1 cellular context compared by ENCODE assay signal in genomic region chr7:121042899-121043298, GRCh38.
TF ChIP-seq lines count a peak whose summit lies in the region.

No MANE protein-coding gene starts in this region.

TF ChIP-seq in K562, 482 proteins besides CTCF, POLR2A, EP300 and RAD21 (continued from another document and continues in another):
- TF ChIP-seq REST (CRISPR knock-in tag; IDR thresholded peaks at IDR 0.05; ENCODE audit: low read depth): 0 out of 2 replicates have a peak, but pooled peaks have one; percentile 31
- TF ChIP-seq, protein P1, sequence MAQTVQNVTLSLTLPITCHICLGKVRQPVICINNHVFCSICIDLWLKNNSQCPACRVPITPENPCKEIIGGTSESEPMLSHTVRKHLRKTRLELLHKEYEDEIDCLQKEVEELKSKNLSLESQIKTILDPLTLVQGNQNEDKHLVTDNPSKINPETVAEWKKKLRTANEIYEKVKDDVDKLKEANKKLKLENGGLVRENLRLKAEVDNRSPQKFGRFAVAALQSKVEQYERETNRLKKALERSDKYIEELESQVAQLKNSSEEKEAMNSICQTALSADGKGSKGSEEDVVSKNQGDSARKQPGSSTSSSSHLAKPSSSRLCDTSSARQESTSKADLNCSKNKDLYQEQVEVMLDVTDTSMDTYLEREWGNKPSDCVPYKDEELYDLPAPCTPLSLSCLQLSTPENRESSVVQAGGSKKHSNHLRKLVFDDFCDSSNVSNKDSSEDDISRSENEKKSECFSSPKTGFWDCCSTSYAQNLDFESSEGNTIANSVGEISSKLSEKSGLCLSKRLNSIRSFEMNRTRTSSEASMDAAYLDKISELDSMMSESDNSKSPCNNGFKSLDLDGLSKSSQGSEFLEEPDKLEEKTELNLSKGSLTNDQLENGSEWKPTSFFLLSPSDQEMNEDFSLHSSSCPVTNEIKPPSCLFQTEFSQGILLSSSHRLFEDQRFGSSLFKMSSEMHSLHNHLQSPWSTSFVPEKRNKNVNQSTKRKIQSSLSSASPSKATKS (CRISPR knock-in tag; IDR thresholded peaks at IDR 0.05): 0 out of 2 replicates have a peak, but pooled peaks have one; percentile 23
- TF ChIP-seq PPARD (CRISPR knock-in tag; IDR thresholded peaks at IDR 0.05): no peak
- no peak for TF ChIP-seq RBM17 (IDR thresholded peaks at IDR 0.05; ENCODE audit: borderline replicate concordance, low read depth, low read length)
- TF ChIP-seq, protein P2, sequence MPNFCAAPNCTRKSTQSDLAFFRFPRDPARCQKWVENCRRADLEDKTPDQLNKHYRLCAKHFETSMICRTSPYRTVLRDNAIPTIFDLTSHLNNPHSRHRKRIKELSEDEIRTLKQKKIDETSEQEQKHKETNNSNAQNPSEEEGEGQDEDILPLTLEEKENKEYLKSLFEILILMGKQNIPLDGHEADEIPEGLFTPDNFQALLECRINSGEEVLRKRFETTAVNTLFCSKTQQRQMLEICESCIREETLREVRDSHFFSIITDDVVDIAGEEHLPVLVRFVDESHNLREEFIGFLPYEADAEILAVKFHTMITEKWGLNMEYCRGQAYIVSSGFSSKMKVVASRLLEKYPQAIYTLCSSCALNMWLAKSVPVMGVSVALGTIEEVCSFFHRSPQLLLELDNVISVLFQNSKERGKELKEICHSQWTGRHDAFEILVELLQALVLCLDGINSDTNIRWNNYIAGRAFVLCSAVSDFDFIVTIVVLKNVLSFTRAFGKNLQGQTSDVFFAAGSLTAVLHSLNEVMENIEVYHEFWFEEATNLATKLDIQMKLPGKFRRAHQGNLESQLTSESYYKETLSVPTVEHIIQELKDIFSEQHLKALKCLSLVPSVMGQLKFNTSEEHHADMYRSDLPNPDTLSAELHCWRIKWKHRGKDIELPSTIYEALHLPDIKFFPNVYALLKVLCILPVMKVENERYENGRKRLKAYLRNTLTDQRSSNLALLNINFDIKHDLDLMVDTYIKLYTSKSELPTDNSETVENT (CRISPR knock-in tag; IDR thresholded peaks at IDR 0.05): no peak
- peak; percentile 83; the same call in 1 of the 2 replicates for TF ChIP-seq ELF4 (CRISPR knock-in tag; IDR thresholded peaks at IDR 0.05)
- TF ChIP-seq ZNF184 (CRISPR knock-in tag; IDR thresholded peaks at IDR 0.05): no peak
- TF ChIP-seq PYGO2 (tag; IDR thresholded peaks at IDR 0.05): peak; percentile 48; the same call in 1 of the 2 replicates
- TF ChIP-seq, protein P3, sequence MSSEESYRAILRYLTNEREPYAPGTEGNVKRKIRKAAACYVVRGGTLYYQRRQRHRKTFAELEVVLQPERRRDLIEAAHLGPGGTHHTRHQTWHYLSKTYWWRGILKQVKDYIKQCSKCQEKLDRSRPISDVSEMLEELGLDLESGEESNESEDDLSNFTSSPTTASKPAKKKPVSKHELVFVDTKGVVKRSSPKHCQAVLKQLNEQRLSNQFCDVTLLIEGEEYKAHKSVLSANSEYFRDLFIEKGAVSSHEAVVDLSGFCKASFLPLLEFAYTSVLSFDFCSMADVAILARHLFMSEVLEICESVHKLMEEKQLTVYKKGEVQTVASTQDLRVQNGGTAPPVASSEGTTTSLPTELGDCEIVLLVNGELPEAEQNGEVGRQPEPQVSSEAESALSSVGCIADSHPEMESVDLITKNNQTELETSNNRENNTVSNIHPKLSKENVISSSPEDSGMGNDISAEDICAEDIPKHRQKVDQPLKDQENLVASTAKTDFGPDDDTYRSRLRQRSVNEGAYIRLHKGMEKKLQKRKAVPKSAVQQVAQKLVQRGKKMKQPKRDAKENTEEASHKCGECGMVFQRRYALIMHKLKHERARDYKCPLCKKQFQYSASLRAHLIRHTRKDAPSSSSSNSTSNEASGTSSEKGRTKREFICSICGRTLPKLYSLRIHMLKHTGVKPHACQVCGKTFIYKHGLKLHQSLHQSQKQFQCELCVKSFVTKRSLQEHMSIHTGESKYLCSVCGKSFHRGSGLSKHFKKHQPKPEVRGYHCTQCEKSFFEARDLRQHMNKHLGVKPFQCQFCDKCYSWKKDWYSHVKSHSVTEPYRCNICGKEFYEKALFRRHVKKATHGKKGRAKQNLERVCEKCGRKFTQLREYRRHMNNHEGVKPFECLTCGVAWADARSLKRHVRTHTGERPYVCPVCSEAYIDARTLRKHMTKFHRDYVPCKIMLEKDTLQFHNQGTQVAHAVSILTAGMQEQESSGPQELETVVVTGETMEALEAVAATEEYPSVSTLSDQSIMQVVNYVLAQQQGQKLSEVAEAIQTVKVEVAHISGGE (CRISPR knock-in tag; IDR thresholded peaks at IDR 0.05): peak in 1 of 3 experiments; percentile 47; a peak in 2 of 6 replicates
- peak; percentile 22; the same call in 1 of the 2 replicates for TF ChIP-seq ZFP1 (CRISPR knock-in tag; IDR thresholded peaks at IDR 0.05)
- TF ChIP-seq MTA3 (IDR thresholded peaks at IDR 0.05; ENCODE audit: borderline replicate concordance): peak; percentile 23; the same call in 1 of the 2 replicates
- peak; percentile 75 for TF ChIP-seq ZNF79 (CRISPR knock-in tag; IDR thresholded peaks at IDR 0.05; ENCODE audit: low read depth)
- peak; percentile 84 for TF ChIP-seq ERF (CRISPR knock-in tag; IDR thresholded peaks at IDR 0.05)
- TF ChIP-seq ZNF449 (CRISPR knock-in tag; IDR thresholded peaks at IDR 0.05): 0 out of 2 replicates have a peak, but pooled peaks have one; percentile 14
- TF ChIP-seq MAZ (CRISPR knock-in tag; conservative IDR thresholded peaks at IDR 0.05 in 1 of 2, IDR thresholded peaks at IDR 0.05 in 1 of 2): peak in 1 of 2 experiments; percentile 51; a peak in 2 of 4 replicates
- peak; percentile 67; the same call in 1 of the 2 replicates for TF ChIP-seq SMAD3 (CRISPR knock-in tag; conservative IDR thresholded peaks at IDR 0.05)
- TF ChIP-seq NR4A1 (CRISPR knock-in tag; IDR thresholded peaks at IDR 0.05): 0 out of 2 replicates have a peak, but pooled peaks have one; percentile 51
- TF ChIP-seq NR4A1 (tag; IDR thresholded peaks at IDR 0.05): peak; percentile 56; the same call in 1 of the 2 replicates
- TF ChIP-seq ZNF165 (CRISPR knock-in tag; IDR thresholded peaks at IDR 0.05; ENCODE audit: borderline replicate concordance): no peak
- peak; percentile 55; the same call in 1 of the 2 replicates for TF ChIP-seq EHMT2 (IDR thresholded peaks at IDR 0.05)
- peak; percentile 28; the same call in 1 of the 2 replicates for TF ChIP-seq ZFPM2 (CRISPR knock-in tag; IDR thresholded peaks at IDR 0.05)
- no peak for TF ChIP-seq HDGF (IDR thresholded peaks at IDR 0.05)
- TF ChIP-seq FOSL1 (tag; conservative IDR thresholded peaks at IDR 0.05): no peak
- no peak for TF ChIP-seq NFXL1 (CRISPR knock-in tag; IDR thresholded peaks at IDR 0.05)
- TF ChIP-seq MECOM (CRISPR knock-in tag; IDR thresholded peaks at IDR 0.05): no peak
- TF ChIP-seq HIVEP1 (CRISPR knock-in tag; IDR thresholded peaks at IDR 0.05): no peak
- no peak for TF ChIP-seq XRCC4 (IDR thresholded peaks at IDR 0.05; ENCODE audit: extremely low read depth, insufficient read depth, insufficient read length)
- no peak for TF ChIP-seq TBP (optimal IDR thresholded peaks at IDR 0.05; ENCODE audit: low read depth, low read length)
- peak; percentile 67; the same call in 1 of the 2 replicates for TF ChIP-seq ZNF311 (CRISPR knock-in tag; IDR thresholded peaks at IDR 0.05)
- TF ChIP-seq, protein P4, sequence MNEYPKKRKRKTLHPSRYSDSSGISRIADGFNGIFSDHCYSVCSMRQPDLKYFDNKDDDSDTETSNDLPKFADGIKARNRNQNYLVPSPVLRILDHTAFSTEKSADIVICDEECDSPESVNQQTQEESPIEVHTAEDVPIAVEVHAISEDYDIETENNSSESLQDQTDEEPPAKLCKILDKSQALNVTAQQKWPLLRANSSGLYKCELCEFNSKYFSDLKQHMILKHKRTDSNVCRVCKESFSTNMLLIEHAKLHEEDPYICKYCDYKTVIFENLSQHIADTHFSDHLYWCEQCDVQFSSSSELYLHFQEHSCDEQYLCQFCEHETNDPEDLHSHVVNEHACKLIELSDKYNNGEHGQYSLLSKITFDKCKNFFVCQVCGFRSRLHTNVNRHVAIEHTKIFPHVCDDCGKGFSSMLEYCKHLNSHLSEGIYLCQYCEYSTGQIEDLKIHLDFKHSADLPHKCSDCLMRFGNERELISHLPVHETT (CRISPR knock-in tag; conservative IDR thresholded peaks at IDR 0.05 in 1 of 2, IDR thresholded peaks at IDR 0.05 in 1 of 2): peak in 1 of 2 experiments; percentile 18; a peak in 1 of 4 replicates
- TF ChIP-seq KDM1A (IDR thresholded peaks at IDR 0.05): no peak
- TF ChIP-seq TAF15 (IDR thresholded peaks at IDR 0.05; ENCODE audit: low read depth, low read length): no peak
- TF ChIP-seq, protein P5, sequence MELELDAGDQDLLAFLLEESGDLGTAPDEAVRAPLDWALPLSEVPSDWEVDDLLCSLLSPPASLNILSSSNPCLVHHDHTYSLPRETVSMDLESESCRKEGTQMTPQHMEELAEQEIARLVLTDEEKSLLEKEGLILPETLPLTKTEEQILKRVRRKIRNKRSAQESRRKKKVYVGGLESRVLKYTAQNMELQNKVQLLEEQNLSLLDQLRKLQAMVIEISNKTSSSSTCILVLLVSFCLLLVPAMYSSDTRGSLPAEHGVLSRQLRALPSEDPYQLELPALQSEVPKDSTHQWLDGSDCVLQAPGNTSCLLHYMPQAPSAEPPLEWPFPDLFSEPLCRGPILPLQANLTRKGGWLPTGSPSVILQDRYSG (tag; conservative IDR thresholded peaks at IDR 0.05; ENCODE audit: low read depth): peak; percentile 74; the same call in 1 of the 2 replicates
- TF ChIP-seq DPF2 (IDR thresholded peaks at IDR 0.05): peak; percentile 14; the same call in 1 of the 2 replicates
- TF ChIP-seq, protein P6, sequence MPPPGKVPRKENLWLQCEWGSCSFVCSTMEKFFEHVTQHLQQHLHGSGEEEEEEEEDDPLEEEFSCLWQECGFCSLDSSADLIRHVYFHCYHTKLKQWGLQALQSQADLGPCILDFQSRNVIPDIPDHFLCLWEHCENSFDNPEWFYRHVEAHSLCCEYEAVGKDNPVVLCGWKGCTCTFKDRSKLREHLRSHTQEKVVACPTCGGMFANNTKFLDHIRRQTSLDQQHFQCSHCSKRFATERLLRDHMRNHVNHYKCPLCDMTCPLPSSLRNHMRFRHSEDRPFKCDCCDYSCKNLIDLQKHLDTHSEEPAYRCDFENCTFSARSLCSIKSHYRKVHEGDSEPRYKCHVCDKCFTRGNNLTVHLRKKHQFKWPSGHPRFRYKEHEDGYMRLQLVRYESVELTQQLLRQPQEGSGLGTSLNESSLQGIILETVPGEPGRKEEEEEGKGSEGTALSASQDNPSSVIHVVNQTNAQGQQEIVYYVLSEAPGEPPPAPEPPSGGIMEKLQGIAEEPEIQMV (tag; conservative IDR thresholded peaks at IDR 0.05; ENCODE audit: low read depth): 0 out of 2 replicates have a peak, but pooled peaks have one; percentile 6
- no peak for TF ChIP-seq NEUROD1 (IDR thresholded peaks at IDR 0.05; ENCODE audit: borderline replicate concordance, low read depth, low read length, partially characterized antibody)
- no peak for TF ChIP-seq CCAR2 (IDR thresholded peaks at IDR 0.05; ENCODE audit: low read depth, low read length)
- TF ChIP-seq TAF7 (tag; IDR thresholded peaks at IDR 0.05): no peak
- TF ChIP-seq ZBTB17 (CRISPR knock-in tag; IDR thresholded peaks at IDR 0.05): peak; percentile 79
- TF ChIP-seq SMARCA4 (IDR thresholded peaks at IDR 0.05): peak; percentile 10; the same call in 1 of the 2 replicates
- TF ChIP-seq POLR2AphosphoS5 (IDR thresholded peaks at IDR 0.05; ENCODE audit: control insufficient read depth, insufficient read depth, low read depth, low read length): no peak
- no peak for TF ChIP-seq ZNF699 (CRISPR knock-in tag; IDR thresholded peaks at IDR 0.05; ENCODE audit: insufficient replicate concordance)
- TF ChIP-seq RHOXF2B (CRISPR knock-in tag; conservative IDR thresholded peaks at IDR 0.05): peak; percentile 83; the same call in 1 of the 2 replicates
- TF ChIP-seq IRF9 (tag; IDR thresholded peaks at IDR 0.05): 0 out of 2 replicates have a peak, but pooled peaks have one; percentile 27
